ENCODE assay signal across 12 cellular contexts in the genomic region with DNA sequence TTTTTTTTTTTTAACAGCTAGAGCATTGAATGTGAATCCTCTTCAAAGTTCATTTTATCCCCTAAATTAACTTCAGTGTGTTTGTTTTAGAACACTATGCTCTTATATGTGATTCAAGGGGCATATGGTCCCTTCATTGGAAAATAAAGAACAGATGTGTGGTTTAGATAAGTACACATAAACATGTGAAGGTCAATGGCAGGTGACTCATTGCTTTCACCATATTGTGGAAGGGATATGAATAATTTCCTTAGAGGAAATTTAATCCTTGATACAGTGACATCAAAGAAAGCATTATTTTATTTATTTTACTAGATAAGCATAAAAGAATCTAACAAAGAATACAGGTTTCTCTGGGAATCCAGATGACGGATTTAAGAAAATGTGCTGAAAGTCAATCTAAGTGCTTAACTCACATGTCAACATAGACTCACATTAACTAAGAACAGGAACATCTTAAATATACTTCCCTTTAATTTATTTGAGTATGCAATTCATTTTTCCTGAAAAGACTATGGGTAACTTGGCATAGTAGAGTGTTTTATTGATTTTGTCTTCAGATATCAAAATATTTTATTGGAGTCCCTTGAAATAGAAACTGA.
DNase-seq lines count a peak whose midpoint lies in the region; ATAC-seq and TF ChIP-seq lines count a peak whose summit lies in the region.
"Had no signal": no experiment of that assay in that cellular context is flagged by ENCODE, and none has a peak within 500 bp of the region (broad histone marks: within the 10 kb centered on the region; RNA-seq: fewer than 3 reads in every experiment).

No MANE protein-coding gene starts in this region.

- TF ChIP-seq CTCF in AG09309 (IDR thresholded peaks at IDR 0.05; ENCODE audit: control insufficient read depth, insufficient read depth, low read depth, low read length, missing control alignments): no peak
- TF ChIP-seq CTCF in fibroblast of villous mesenchyme (IDR thresholded peaks at IDR 0.05; ENCODE audit: insufficient read depth, low read depth, low read length): no peak
- TF ChIP-seq CTCF in transverse colon (IDR thresholded peaks at IDR 0.05): no peak

- H3K9me3 Mint-ChIP-seq in activated T-cell treated with anti-CD3 and anti-CD28 coated beads, Interleukin-2, amount 50 U/mL, for 72 hours: no peaks in the 10 kb centered on the region
- H3K9me3 Mint-ChIP-seq: stimulated activated memory B cell treated with anti-CD40 and anti-IgM and Interleukin-4, amounts not matched to agents 10 μg/mL and 1 μg/mL and 100 μg/mL, for 72 hours had no signal

- no peak for ATAC-seq in activated T-cell treated with anti-CD3 and anti-CD28 coated beads, Interleukin-2, amount 50 U/mL, for 72 hours (replicated peaks in 1 of 2)
- no peak for ATAC-seq in HG02642 (IDR thresholded peaks at IDR 0.05; ENCODE audit: poor library complexity, unreplicated experiment)
- ATAC-seq: stimulated activated memory B cell treated with anti-CD40 and anti-IgM and Interleukin-4, amounts not matched to agents 10 μg/mL and 1 μg/mL and 100 μg/mL, for 72 hours had no signal

- no peak overlapping the region for H3K4me3 Mint-ChIP-seq in activated T-cell treated with anti-CD3 and anti-CD28 coated beads, Interleukin-2, amount 50 U/mL, for 72 hours
- H3K4me3 Mint-ChIP-seq: stimulated activated memory B cell treated with anti-CD40 and anti-IgM and Interleukin-4, amounts not matched to agents 10 μg/mL and 1 μg/mL and 100 μg/mL, for 72 hours had no signal

- TF ChIP-seq POLR2A in transverse colon (IDR thresholded peaks at IDR 0.05): no peak

- no peaks in the 10 kb centered on the region for H3K36me3 ChIP-seq in SJCRH30
- H3K36me3 ChIP-seq in transverse colon: no peaks in the 10 kb centered on the region
- H3K36me3 ChIP-seq in mesendoderm (ENCODE audit: control insufficient read depth, insufficient read depth, low read length): no peaks in the 10 kb centered on the region

- no peak overlapping the region for H2BK5ac ChIP-seq in mesendoderm (ENCODE audit: low read length)

- H3K18ac ChIP-seq in mesendoderm (ENCODE audit: low read length): no peak overlapping the region

- WGBS in transverse colon (ENCODE audit: low coverage in 1 of 2), 2 donors: 50 to 56% methylated on average over 1 of the region's 1 CpG
- WGBS in mesendoderm (ENCODE audit: extremely low coverage, insufficient coverage, low lambda C conversion rate): no CpG with 5 or more reads among the region's 1 CpG

- no peak overlapping the region for H3K4ac ChIP-seq in mesendoderm (ENCODE audit: low read depth, low read length)

- intact Hi-C loops in transverse colon (cut with DNase I; ENCODE audit: low total_unique reads): no loop called here

- no peaks in the 10 kb centered on the region for H3K4me1 Mint-ChIP-seq in activated T-cell treated with anti-CD3 and anti-CD28 coated beads, Interleukin-2, amount 50 U/mL, for 72 hours (ENCODE audit: low read depth)
- H3K4me1 Mint-ChIP-seq: stimulated activated memory B cell treated with anti-CD40 and anti-IgM and Interleukin-4, amounts not matched to agents 10 μg/mL and 1 μg/mL and 100 μg/mL, for 72 hours had no signal

- H3K4me1 ChIP-seq in SJCRH30 (peaks cover 13% of the 10 kb centered on the region), transverse colon (no peaks in the 10 kb centered on the region), mesendoderm (ENCODE audit: control insufficient read depth, low read depth, low read length) (no peaks in the 10 kb centered on the region)
- H3K4me1 ChIP-seq: Caco-2 had no signal

- no peak overlapping the region for H4K8ac ChIP-seq in mesendoderm (ENCODE audit: low read depth, low read length)

- H3K27ac ChIP-seq in SJCRH30: no peak overlapping the region
- no peak overlapping the region for H3K27ac ChIP-seq in transverse colon
- no peak overlapping the region for H3K27ac ChIP-seq in mesendoderm (ENCODE audit: low read depth, low read length)

- no peak overlapping the region for H4K5ac ChIP-seq in mesendoderm (ENCODE audit: low read length)

- H3K23ac ChIP-seq in mesendoderm (ENCODE audit: low read length): no peak overlapping the region

- H2BK15ac ChIP-seq in mesendoderm (replicated peaks; ENCODE audit: low read depth): no peak overlapping the region

- no peaks in the 10 kb centered on the region for H3K79me2 ChIP-seq in mesendoderm (ENCODE audit: control insufficient read depth, insufficient read depth, low read length)

- H3K4me2 ChIP-seq in mesendoderm (ENCODE audit: low read length): no peak overlapping the region

- H3K4me3 ChIP-seq in AG09309 (ENCODE audit: control insufficient read depth, low read depth, low read length) (no peak overlapping the region), SJCRH30 (no peak overlapping the region), fibroblast of villous mesenchyme (ENCODE audit: low read depth, low read length) (no peak overlapping the region), transverse colon (no peak overlapping the region), mesendoderm (ENCODE audit: low read length) (no peak overlapping the region)

- DNase-seq in AG09309 (ENCODE audit: low read depth): peak; percentile 50
- DNase-seq in HT-29 (ENCODE audit: low spot score): peak; percentile 36
- peak; percentile 14 to 74 for DNase-seq in SJCRH30
- DNase-seq in fibroblast of villous mesenchyme (ENCODE audit: low read depth): peak; percentile 92
- DNase-seq in transverse colon: no peak
- DNase-seq in activated T-cell treated with anti-CD3 and anti-CD28 coated beads, Interleukin-2, amount 50 U/mL, for 72 hours: no peak
- no peak for DNase-seq in mesendoderm
- DNase-seq: amygdala, Caco-2, NCI-H2081 treated with DMSO at 0.1 percent for 48 hours had no signal

- no peak overlapping the region for H3K27ac Mint-ChIP-seq in activated T-cell treated with anti-CD3 and anti-CD28 coated beads, Interleukin-2, amount 50 U/mL, for 72 hours
- H3K27ac Mint-ChIP-seq: stimulated activated memory B cell treated with anti-CD40 and anti-IgM and Interleukin-4, amounts not matched to agents 10 μg/mL and 1 μg/mL and 100 μg/mL, for 72 hours had no signal

- H3K27me3 ChIP-seq in SJCRH30 (no peaks in the 10 kb centered on the region), transverse colon (no peaks in the 10 kb centered on the region), mesendoderm (ENCODE audit: insufficient read depth, low read length, poor library complexity) (no peaks in the 10 kb centered on the region)

- no peak overlapping the region for H3K56ac ChIP-seq in mesendoderm (ENCODE audit: low read length)

- H3K79me1 ChIP-seq in mesendoderm (ENCODE audit: low read length): no peaks in the 10 kb centered on the region

- no peaks in the 10 kb centered on the region for H3K36me3 Mint-ChIP-seq in activated T-cell treated with anti-CD3 and anti-CD28 coated beads, Interleukin-2, amount 50 U/mL, for 72 hours (ENCODE audit: insufficient read depth in 2 of 2)
- H3K36me3 Mint-ChIP-seq: stimulated activated memory B cell treated with anti-CD40 and anti-IgM and Interleukin-4, amounts not matched to agents 10 μg/mL and 1 μg/mL and 100 μg/mL, for 72 hours had no signal

- H3K9me3 ChIP-seq in SJCRH30 (replicated peaks) (no peaks in the 10 kb centered on the region), transverse colon (no peaks in the 10 kb centered on the region)
- H3K9me3 ChIP-seq: Caco-2 had no signal

- no peak for TF ChIP-seq EP300 in transverse colon (IDR thresholded peaks at IDR 0.05; ENCODE audit: low read depth)

- no peak overlapping the region for H2BK120ac ChIP-seq in mesendoderm (ENCODE audit: low read depth, low read length)

- H3K9ac ChIP-seq in mesendoderm (ENCODE audit: low read length): no peak overlapping the region

- no peak overlapping the region for H2AK5ac ChIP-seq in mesendoderm (ENCODE audit: low read length)

- peaks cover 15% of the 10 kb centered on the region for H3K27me3 Mint-ChIP-seq in activated T-cell treated with anti-CD3 and anti-CD28 coated beads, Interleukin-2, amount 50 U/mL, for 72 hours (ENCODE audit: low read depth)
- H3K27me3 Mint-ChIP-seq: stimulated activated memory B cell treated with anti-CD40 and anti-IgM and Interleukin-4, amounts not matched to agents 10 μg/mL and 1 μg/mL and 100 μg/mL, for 72 hours had no signal

- in situ Hi-C loops in transverse colon (cut with MboI; ENCODE audit: low pct_ligation_motif_present in 1 of 4, low pct_unique_long_range_greater_than_20kb in 1 of 4, low sequenced_read_pairs in 3 of 4): no loop called here

Comparison
In these comparisons a context has a peak if more than half of its experiments do, and no peak if none do; other contexts are left out.
1. DNase-seq: peak in AG09309 (single experiment), HT-29 (single experiment), SJCRH30 (2 of 2) and fibroblast of villous mesenchyme (single experiment); none in transverse colon (single experiment), activated T-cell treated with anti-CD3 and anti-CD28 coated beads, Interleukin-2, amount 50 U/mL, for 72 hours (0 of 2) and mesendoderm (single experiment).